Comparison of ENCODE assay signal across 29 cellular contexts in genomic region chr1:65368403-65368802, GRCh38.
"Had no signal": no experiment of that assay in that cellular context is flagged by ENCODE, and none has a peak within 500 bp of the region (broad histone marks: within the 10 kb centered on the region; RNA-seq: fewer than 3 reads in every experiment).

No MANE protein-coding gene starts in this region.

- ATAC-seq: effector memory CD8-positive, alpha-beta T cell; esophagus mucosa; foreskin keratinocyte; gastrocnemius medialis; heart left ventricle; heart right ventricle had no signal

- H2AFZ ChIP-seq: hepatocyte had no signal

- H3K4me3 ChIP-seq: colonic mucosa, coronary artery, dorsolateral prefrontal cortex, esophagus muscularis mucosa, esophagus squamous epithelium, gastrocnemius medialis, heart left ventricle, heart right ventricle, hepatocyte had no signal

- H3K36me3 ChIP-seq: colonic mucosa, esophagus muscularis mucosa, esophagus squamous epithelium, gastrocnemius medialis had no signal

- H3K4me1 ChIP-seq: colonic mucosa, esophagus squamous epithelium, foreskin keratinocyte, gastrocnemius medialis, heart left ventricle, heart right ventricle had no signal

- H3K79me2 ChIP-seq: hepatocyte had no signal

- H3K4me1 Mint-ChIP-seq: endodermal cell had no signal

- FAIRE-seq: endometrium, endothelial cell of umbilical vein, frontal cortex had no signal

- H3K4me2 ChIP-seq: hepatocyte had no signal

- H3K27me3 Mint-ChIP-seq: dendritic cell treated with granulocyte-macrophage colony-stimulating factor and Interleukin-4, amounts not matched to agents 40 ng/mL and 50 ng/mL, for 4 days; effector memory CD8-positive, alpha-beta T cell had no signal

- H3K9me3 ChIP-seq: colonic mucosa, esophagus muscularis mucosa, esophagus squamous epithelium, gastrocnemius medialis, heart left ventricle, heart right ventricle had no signal

- H3K9me3 Mint-ChIP-seq: dendritic cell treated with granulocyte-macrophage colony-stimulating factor and Interleukin-4, amounts not matched to agents 40 ng/mL and 50 ng/mL, for 4 days; effector memory CD8-positive, alpha-beta T cell; endodermal cell had no signal

- H3K27ac ChIP-seq: colonic mucosa, coronary artery, epithelial cell of prostate, esophagus muscularis mucosa, esophagus squamous epithelium, foreskin keratinocyte, gastrocnemius medialis, heart left ventricle, heart right ventricle, hepatocyte had no signal

- H3K4me3 Mint-ChIP-seq: dendritic cell treated with granulocyte-macrophage colony-stimulating factor and Interleukin-4, amounts not matched to agents 40 ng/mL and 50 ng/mL, for 4 days; effector memory CD8-positive, alpha-beta T cell; endodermal cell had no signal

- H3K27me3 ChIP-seq: colonic mucosa, dorsolateral prefrontal cortex, esophagus muscularis mucosa, esophagus squamous epithelium, foreskin keratinocyte, gastrocnemius medialis, heart left ventricle, heart right ventricle, hepatocyte had no signal

- DNase-seq: colonic mucosa; cortex of kidney; dermis blood vessel endothelial cell; dorsolateral prefrontal cortex; effector CD4-positive, alpha-beta T cell; effector CD8-positive, alpha-beta T cell; effector memory CD4-positive, alpha-beta T cell; effector memory CD8-positive, alpha-beta T cell; endodermal cell; erythroblast; esophagus squamous epithelium; foreskin fibroblast; foreskin keratinocyte; foreskin melanocyte; gastrocnemius medialis; glutamatergic neuron; head of caudate nucleus; heart left ventricle; heart right ventricle; hippocampal formation had no signal
